1 cellular context compared by ENCODE assay signal in genomic region chr22:37633693-37634504, GRCh38.
TF ChIP-seq lines count a peak whose summit lies in the region.

No MANE protein-coding gene starts in this region.

TF ChIP-seq in HepG2, 621 proteins besides CTCF, POLR2A, EP300 and RAD21 (continued from another document and continues in another):
- TF ChIP-seq ZNF577 (CRISPR knock-in tag; IDR thresholded peaks at IDR 0.05; ENCODE audit: borderline replicate concordance, low read depth), result no peak
- no peak for TF ChIP-seq ZNF629 (CRISPR knock-in tag; conservative IDR thresholded peaks at IDR 0.05)
- TF ChIP-seq GATAD1 (CRISPR knock-in tag; IDR thresholded peaks at IDR 0.05), result no peak; the same call in 1 of the 2 replicates
- TF ChIP-seq SAP130 (CRISPR knock-in tag; IDR thresholded peaks at IDR 0.05; ENCODE audit: low read depth), result peak; percentile 70
- peak; percentile 72 for TF ChIP-seq ARNTL (CRISPR knock-in tag; IDR thresholded peaks at IDR 0.05)
- no peak; the same call in 1 of the 2 replicates for TF ChIP-seq RXRA (CRISPR knock-in tag; IDR thresholded peaks at IDR 0.05)
- TF ChIP-seq ZNF816 (CRISPR knock-in tag; IDR thresholded peaks at IDR 0.05; ENCODE audit: borderline replicate concordance), result no peak
- TF ChIP-seq ZNF430 (CRISPR knock-in tag; IDR thresholded peaks at IDR 0.05), result no peak
- no peak for TF ChIP-seq RARG (CRISPR knock-in tag; IDR thresholded peaks at IDR 0.05; ENCODE audit: low read depth)
- no peak for TF ChIP-seq RFX5 (IDR thresholded peaks at IDR 0.05; ENCODE audit: low read depth, low read length)
- TF ChIP-seq CEBPZ (IDR thresholded peaks at IDR 0.05; ENCODE audit: low read length), result no peak
- 0 out of 2 replicates have a peak, but pooled peaks have one; percentile 13 for TF ChIP-seq TSC22D2 (CRISPR knock-in tag; IDR thresholded peaks at IDR 0.05; ENCODE audit: borderline replicate concordance)
- TF ChIP-seq MLX (CRISPR knock-in tag; IDR thresholded peaks at IDR 0.05), result no peak; the same call in 1 of the 2 replicates
- TF ChIP-seq FOXC1 (CRISPR knock-in tag; IDR thresholded peaks at IDR 0.05; ENCODE audit: borderline replicate concordance), result no peak
- TF ChIP-seq ZNF746 (CRISPR knock-in tag; IDR thresholded peaks at IDR 0.05), result peak; percentile 78; the same call in 1 of the 2 replicates
- peak; percentile 31; the same call in 1 of the 2 replicates for TF ChIP-seq PHF20 (CRISPR knock-in tag; IDR thresholded peaks at IDR 0.05)
- no peak for TF ChIP-seq ZBTB25 (CRISPR knock-in tag; IDR thresholded peaks at IDR 0.05)
- no peak for TF ChIP-seq ZNF335 (CRISPR knock-in tag; IDR thresholded peaks at IDR 0.05)
- TF ChIP-seq UBTF (CRISPR knock-in tag; IDR thresholded peaks at IDR 0.05), result peak; percentile 89
- no peak for TF ChIP-seq ZNF460 (CRISPR knock-in tag; IDR thresholded peaks at IDR 0.05; ENCODE audit: borderline replicate concordance)
- peak; percentile 89 for TF ChIP-seq NFE2L1 (CRISPR knock-in tag; IDR thresholded peaks at IDR 0.05; ENCODE audit: borderline replicate concordance)
- peak; percentile 42; the same call in 1 of the 2 replicates for TF ChIP-seq FOXO1 (CRISPR knock-in tag; IDR thresholded peaks at IDR 0.05)
- no peak for TF ChIP-seq HCFC1 (IDR thresholded peaks at IDR 0.05; ENCODE audit: low read depth, low read length)
- TF ChIP-seq TMF1 (CRISPR knock-in tag; IDR thresholded peaks at IDR 0.05; ENCODE audit: low read depth), result 0 out of 2 replicates have a peak, but pooled peaks have one; percentile 59
- TF ChIP-seq NR3C1 (CRISPR knock-in tag; IDR thresholded peaks at IDR 0.05), result no peak
- TF ChIP-seq SNAPC2 (CRISPR knock-in tag; IDR thresholded peaks at IDR 0.05), result peak; percentile 55; the same call in 1 of the 2 replicates
- TF ChIP-seq KDM3A (CRISPR knock-in tag; IDR thresholded peaks at IDR 0.05; ENCODE audit: low read depth), result no peak
- peak; percentile 97 for TF ChIP-seq AKAP8 (CRISPR knock-in tag; IDR thresholded peaks at IDR 0.05)
- TF ChIP-seq PHF8 (CRISPR knock-in tag; IDR thresholded peaks at IDR 0.05), result peak; percentile 25
- 0 out of 2 replicates have a peak, but pooled peaks have one; percentile 7 for TF ChIP-seq ZNF766 (CRISPR knock-in tag; IDR thresholded peaks at IDR 0.05; ENCODE audit: borderline replicate concordance)
- TF ChIP-seq HMGXB4 (CRISPR knock-in tag; IDR thresholded peaks at IDR 0.05; ENCODE audit: borderline replicate concordance in 1 of 2, low read depth in 1 of 2), result peak; percentile 59 to 62
- no peak for TF ChIP-seq MEIS2 (CRISPR knock-in tag; IDR thresholded peaks at IDR 0.05)
- peak; percentile 24 for TF ChIP-seq SRSF1 (optimal IDR thresholded peaks at IDR 0.05; ENCODE audit: low read depth, low read length)
- TF ChIP-seq SSRP1 (CRISPR knock-in tag; IDR thresholded peaks at IDR 0.05), result 0 out of 2 replicates have a peak, but pooled peaks have one; percentile 29
- no peak for TF ChIP-seq XRCC5 (optimal IDR thresholded peaks at IDR 0.05; ENCODE audit: low read length)
- no peak for TF ChIP-seq TRIM24 (CRISPR knock-in tag; IDR thresholded peaks at IDR 0.05)
- 0 out of 2 replicates have a peak, but pooled peaks have one; percentile 28 for TF ChIP-seq ZBTB4 (CRISPR knock-in tag; IDR thresholded peaks at IDR 0.05; ENCODE audit: borderline replicate concordance)
- peak; percentile 70; the same call in 1 of the 2 replicates for TF ChIP-seq ZNF788 (CRISPR knock-in tag; IDR thresholded peaks at IDR 0.05; ENCODE audit: borderline replicate concordance)
- no peak for TF ChIP-seq PHB2 (IDR thresholded peaks at IDR 0.05; ENCODE audit: partially characterized antibody)
- TF ChIP-seq ZSCAN12 (CRISPR knock-in tag; IDR thresholded peaks at IDR 0.05), result no peak
- peak; percentile 81 for TF ChIP-seq PATZ1 (CRISPR knock-in tag; IDR thresholded peaks at IDR 0.05)
- TF ChIP-seq SP5 (CRISPR knock-in tag; IDR thresholded peaks at IDR 0.05; ENCODE audit: borderline replicate concordance, low read depth), result peak; percentile 56; the same call in 1 of the 2 replicates
- TF ChIP-seq ETS1 (CRISPR knock-in tag; IDR thresholded peaks at IDR 0.05), result no peak
- TF ChIP-seq ZFP36L1 (CRISPR knock-in tag; IDR thresholded peaks at IDR 0.05), result no peak
- TF ChIP-seq ZNF280B (CRISPR knock-in tag; IDR thresholded peaks at IDR 0.05; ENCODE audit: borderline replicate concordance), result no peak; the same call in 1 of the 2 replicates
- no peak for TF ChIP-seq ZNF773 (CRISPR knock-in tag; IDR thresholded peaks at IDR 0.05; ENCODE audit: borderline replicate concordance)
- TF ChIP-seq ZMAT5 (CRISPR knock-in tag; IDR thresholded peaks at IDR 0.05; ENCODE audit: borderline replicate concordance, low read depth), result no peak
